In the genomic region with DNA sequence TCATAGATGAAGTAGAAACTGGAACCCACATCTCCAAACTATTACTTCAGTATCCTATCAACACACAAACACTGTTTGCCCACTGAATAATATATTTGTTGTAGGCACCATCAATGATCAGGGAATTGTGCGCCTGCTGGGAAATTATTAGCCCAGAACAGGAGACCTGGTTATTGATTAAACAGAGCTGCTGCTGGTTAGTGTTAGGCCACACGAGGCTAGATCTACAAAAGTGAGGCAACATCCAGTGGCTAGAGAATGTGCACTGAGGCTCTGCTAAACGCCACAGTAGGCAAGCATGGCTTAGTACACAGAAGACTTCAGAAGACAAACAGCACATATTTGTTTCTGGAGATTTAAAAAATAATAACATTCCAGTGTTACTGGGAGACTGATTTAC, we compare ENCODE assay signal across 1 cellular context.
TF ChIP-seq lines count a peak whose summit lies in the region.

No MANE protein-coding gene starts in this region.

TF ChIP-seq in HepG2, 621 proteins besides CTCF, POLR2A, EP300 and RAD21 (continued from another document and continues in another):
- TF ChIP-seq, protein P1, sequence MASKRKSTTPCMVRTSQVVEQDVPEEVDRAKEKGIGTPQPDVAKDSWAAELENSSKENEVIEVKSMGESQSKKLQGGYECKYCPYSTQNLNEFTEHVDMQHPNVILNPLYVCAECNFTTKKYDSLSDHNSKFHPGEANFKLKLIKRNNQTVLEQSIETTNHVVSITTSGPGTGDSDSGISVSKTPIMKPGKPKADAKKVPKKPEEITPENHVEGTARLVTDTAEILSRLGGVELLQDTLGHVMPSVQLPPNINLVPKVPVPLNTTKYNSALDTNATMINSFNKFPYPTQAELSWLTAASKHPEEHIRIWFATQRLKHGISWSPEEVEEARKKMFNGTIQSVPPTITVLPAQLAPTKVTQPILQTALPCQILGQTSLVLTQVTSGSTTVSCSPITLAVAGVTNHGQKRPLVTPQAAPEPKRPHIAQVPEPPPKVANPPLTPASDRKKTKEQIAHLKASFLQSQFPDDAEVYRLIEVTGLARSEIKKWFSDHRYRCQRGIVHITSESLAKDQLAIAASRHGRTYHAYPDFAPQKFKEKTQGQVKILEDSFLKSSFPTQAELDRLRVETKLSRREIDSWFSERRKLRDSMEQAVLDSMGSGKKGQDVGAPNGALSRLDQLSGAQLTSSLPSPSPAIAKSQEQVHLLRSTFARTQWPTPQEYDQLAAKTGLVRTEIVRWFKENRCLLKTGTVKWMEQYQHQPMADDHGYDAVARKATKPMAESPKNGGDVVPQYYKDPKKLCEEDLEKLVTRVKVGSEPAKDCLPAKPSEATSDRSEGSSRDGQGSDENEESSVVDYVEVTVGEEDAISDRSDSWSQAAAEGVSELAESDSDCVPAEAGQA (IDR thresholded peaks at IDR 0.05; ENCODE audit: low read depth): no peak
- TF ChIP-seq, protein P1 (CRISPR knock-in tag; IDR thresholded peaks at IDR 0.05; ENCODE audit: borderline replicate concordance): no peak
- TF ChIP-seq TAF1 (CRISPR knock-in tag; IDR thresholded peaks at IDR 0.05) (no peak), ZNF7 (CRISPR knock-in tag; IDR thresholded peaks at IDR 0.05) (no peak), PCBP1 (IDR thresholded peaks at IDR 0.05; ENCODE audit: borderline replicate concordance, low read depth, low read length) (no peak), ZNF234 (CRISPR knock-in tag; conservative IDR thresholded peaks at IDR 0.05) (no peak), ZNF773 (CRISPR knock-in tag; IDR thresholded peaks at IDR 0.05; ENCODE audit: borderline replicate concordance) (no peak), ZNF605 (CRISPR knock-in tag; IDR thresholded peaks at IDR 0.05) (no peak), SPEN (CRISPR knock-in tag; IDR thresholded peaks at IDR 0.05; ENCODE audit: low read depth) (no peak), ZNF441 (CRISPR knock-in tag; IDR thresholded peaks at IDR 0.05; ENCODE audit: borderline replicate concordance) (no peak), ZNF543 (CRISPR knock-in tag; IDR thresholded peaks at IDR 0.05) (no peak), FOXO1 (CRISPR knock-in tag; IDR thresholded peaks at IDR 0.05) (no peak), ZNF530 (CRISPR knock-in tag; IDR thresholded peaks at IDR 0.05; ENCODE audit: low read depth) (no peak), SP140L (CRISPR knock-in tag; IDR thresholded peaks at IDR 0.05; ENCODE audit: borderline replicate concordance) (no peak), ZNF614 (CRISPR knock-in tag; IDR thresholded peaks at IDR 0.05; ENCODE audit: borderline replicate concordance) (peak; percentile 84), HCFC1 (IDR thresholded peaks at IDR 0.05; ENCODE audit: low read depth, low read length) (no peak), GATAD1 (CRISPR knock-in tag; IDR thresholded peaks at IDR 0.05) (no peak), AHR (CRISPR knock-in tag; IDR thresholded peaks at IDR 0.05) (no peak), ZKSCAN8 (CRISPR knock-in tag; IDR thresholded peaks at IDR 0.05; ENCODE audit: borderline replicate concordance) (no peak), DMAP1 (CRISPR knock-in tag; IDR thresholded peaks at IDR 0.05) (no peak), RARA (CRISPR knock-in tag; IDR thresholded peaks at IDR 0.05) (peak; percentile 29; the same call in 1 of the 2 replicates), SIX4 (CRISPR knock-in tag; IDR thresholded peaks at IDR 0.05) (no peak)
- TF ChIP-seq, protein P2, sequence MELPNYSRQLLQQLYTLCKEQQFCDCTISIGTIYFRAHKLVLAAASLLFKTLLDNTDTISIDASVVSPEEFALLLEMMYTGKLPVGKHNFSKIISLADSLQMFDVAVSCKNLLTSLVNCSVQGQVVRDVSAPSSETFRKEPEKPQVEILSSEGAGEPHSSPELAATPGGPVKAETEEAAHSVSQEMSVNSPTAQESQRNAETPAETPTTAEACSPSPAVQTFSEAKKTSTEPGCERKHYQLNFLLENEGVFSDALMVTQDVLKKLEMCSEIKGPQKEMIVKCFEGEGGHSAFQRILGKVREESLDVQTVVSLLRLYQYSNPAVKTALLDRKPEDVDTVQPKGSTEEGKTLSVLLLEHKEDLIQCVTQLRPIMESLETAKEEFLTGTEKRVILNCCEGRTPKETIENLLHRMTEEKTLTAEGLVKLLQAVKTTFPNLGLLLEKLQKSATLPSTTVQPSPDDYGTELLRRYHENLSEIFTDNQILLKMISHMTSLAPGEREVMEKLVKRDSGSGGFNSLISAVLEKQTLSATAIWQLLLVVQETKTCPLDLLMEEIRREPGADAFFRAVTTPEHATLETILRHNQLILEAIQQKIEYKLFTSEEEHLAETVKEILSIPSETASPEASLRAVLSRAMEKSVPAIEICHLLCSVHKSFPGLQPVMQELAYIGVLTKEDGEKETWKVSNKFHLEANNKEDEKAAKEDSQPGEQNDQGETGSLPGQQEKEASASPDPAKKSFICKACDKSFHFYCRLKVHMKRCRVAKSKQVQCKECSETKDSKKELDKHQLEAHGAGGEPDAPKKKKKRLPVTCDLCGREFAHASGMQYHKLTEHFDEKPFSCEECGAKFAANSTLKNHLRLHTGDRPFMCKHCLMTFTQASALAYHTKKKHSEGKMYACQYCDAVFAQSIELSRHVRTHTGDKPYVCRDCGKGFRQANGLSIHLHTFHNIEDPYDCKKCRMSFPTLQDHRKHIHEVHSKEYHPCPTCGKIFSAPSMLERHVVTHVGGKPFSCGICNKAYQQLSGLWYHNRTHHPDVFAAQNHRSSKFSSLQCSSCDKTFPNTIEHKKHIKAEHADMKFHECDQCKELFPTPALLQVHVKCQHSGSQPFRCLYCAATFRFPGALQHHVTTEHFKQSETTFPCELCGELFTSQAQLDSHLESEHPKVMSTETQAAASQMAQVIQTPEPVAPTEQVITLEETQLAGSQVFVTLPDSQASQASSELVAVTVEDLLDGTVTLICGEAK (IDR thresholded peaks at IDR 0.05): no peak
- TF ChIP-seq, protein P2 (CRISPR knock-in tag; IDR thresholded peaks at IDR 0.05): no peak
- TF ChIP-seq, protein P3, sequence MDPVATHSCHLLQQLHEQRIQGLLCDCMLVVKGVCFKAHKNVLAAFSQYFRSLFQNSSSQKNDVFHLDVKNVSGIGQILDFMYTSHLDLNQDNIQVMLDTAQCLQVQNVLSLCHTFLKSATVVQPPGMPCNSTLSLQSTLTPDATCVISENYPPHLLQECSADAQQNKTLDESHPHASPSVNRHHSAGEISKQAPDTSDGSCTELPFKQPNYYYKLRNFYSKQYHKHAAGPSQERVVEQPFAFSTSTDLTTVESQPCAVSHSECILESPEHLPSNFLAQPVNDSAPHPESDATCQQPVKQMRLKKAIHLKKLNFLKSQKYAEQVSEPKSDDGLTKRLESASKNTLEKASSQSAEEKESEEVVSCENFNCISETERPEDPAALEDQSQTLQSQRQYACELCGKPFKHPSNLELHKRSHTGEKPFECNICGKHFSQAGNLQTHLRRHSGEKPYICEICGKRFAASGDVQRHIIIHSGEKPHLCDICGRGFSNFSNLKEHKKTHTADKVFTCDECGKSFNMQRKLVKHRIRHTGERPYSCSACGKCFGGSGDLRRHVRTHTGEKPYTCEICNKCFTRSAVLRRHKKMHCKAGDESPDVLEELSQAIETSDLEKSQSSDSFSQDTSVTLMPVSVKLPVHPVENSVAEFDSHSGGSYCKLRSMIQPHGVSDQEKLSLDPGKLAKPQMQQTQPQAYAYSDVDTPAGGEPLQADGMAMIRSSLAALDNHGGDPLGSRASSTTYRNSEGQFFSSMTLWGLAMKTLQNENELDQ (CRISPR knock-in tag; IDR thresholded peaks at IDR 0.05; ENCODE audit: borderline replicate concordance): no peak
- TF ChIP-seq, protein P4, sequence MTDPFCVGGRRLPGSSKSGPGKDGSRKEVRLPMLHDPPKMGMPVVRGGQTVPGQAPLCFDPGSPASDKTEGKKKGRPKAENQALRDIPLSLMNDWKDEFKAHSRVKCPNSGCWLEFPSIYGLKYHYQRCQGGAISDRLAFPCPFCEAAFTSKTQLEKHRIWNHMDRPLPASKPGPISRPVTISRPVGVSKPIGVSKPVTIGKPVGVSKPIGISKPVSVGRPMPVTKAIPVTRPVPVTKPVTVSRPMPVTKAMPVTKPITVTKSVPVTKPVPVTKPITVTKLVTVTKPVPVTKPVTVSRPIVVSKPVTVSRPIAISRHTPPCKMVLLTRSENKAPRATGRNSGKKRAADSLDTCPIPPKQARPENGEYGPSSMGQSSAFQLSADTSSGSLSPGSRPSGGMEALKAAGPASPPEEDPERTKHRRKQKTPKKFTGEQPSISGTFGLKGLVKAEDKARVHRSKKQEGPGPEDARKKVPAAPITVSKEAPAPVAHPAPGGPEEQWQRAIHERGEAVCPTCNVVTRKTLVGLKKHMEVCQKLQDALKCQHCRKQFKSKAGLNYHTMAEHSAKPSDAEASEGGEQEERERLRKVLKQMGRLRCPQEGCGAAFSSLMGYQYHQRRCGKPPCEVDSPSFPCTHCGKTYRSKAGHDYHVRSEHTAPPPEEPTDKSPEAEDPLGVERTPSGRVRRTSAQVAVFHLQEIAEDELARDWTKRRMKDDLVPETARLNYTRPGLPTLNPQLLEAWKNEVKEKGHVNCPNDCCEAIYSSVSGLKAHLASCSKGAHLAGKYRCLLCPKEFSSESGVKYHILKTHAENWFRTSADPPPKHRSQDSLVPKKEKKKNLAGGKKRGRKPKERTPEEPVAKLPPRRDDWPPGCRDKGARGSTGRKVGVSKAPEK (CRISPR knock-in tag; IDR thresholded peaks at IDR 0.05; ENCODE audit: borderline replicate concordance): no peak
- TF ChIP-seq, protein P5, sequence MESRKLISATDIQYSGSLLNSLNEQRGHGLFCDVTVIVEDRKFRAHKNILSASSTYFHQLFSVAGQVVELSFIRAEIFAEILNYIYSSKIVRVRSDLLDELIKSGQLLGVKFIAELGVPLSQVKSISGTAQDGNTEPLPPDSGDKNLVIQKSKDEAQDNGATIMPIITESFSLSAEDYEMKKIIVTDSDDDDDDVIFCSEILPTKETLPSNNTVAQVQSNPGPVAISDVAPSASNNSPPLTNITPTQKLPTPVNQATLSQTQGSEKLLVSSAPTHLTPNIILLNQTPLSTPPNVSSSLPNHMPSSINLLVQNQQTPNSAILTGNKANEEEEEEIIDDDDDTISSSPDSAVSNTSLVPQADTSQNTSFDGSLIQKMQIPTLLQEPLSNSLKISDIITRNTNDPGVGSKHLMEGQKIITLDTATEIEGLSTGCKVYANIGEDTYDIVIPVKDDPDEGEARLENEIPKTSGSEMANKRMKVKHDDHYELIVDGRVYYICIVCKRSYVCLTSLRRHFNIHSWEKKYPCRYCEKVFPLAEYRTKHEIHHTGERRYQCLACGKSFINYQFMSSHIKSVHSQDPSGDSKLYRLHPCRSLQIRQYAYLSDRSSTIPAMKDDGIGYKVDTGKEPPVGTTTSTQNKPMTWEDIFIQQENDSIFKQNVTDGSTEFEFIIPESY (CRISPR knock-in tag; IDR thresholded peaks at IDR 0.05): no peak
